Comparison of ENCODE assay signal across 8 cellular contexts in the genomic region with DNA sequence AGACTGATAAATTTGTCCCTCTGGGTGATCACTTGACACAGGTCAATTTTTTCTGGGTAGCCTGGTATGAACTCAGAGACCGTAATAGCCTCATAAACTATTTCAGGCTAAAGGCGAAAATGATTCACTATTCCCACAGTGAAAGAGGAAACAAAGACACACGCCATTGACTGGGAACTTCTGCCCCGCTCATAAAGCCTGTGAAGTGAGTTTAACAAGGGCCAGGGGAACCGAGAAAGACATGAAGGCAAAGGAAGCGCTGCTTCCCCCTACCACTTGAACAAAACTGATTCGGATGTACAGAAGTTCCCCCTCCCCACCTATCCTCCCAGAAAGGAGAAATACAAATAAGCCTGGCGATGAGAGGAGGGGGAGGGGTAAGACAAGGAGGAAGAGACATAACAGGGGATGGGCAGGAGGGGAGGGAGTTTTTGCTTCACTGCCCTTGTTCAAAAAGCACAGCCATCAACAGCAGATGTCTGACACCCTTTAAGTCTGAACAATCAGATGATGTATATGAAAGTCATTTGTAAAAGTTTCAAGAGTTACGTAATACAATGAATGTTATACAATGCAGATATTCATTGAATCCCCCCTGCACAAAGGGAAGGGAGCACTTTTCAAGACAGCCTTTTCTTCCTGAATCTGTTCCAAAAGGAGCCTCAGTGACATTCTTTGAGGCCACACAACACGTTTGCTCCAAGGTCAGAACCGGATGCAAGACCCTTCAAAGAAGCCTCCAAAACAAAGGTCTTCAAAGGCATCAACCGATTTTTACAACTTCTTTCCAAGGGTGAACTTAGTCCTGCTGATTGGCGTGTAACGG.
DNase-seq lines count a peak whose midpoint lies in the region; ATAC-seq and TF ChIP-seq lines count a peak whose summit lies in the region.

No MANE protein-coding gene starts in this region.

- H3K9ac ChIP-seq in SK-N-MC (ENCODE audit: insufficient read length): no peak overlapping the region
- no peak overlapping the region for H3K9ac ChIP-seq in parathyroid adenoma

- DNase-seq in CD1c-positive myeloid dendritic cell (ENCODE audit: extremely low spot score) (peak; percentile 95), SK-N-MC (ENCODE audit: low read depth, low spot score) (no peak), globus pallidus (ENCODE audit: low spot score) (peak; percentile 56), NCI-H446 treated with DMSO at 0.1 percent for 48 hours (lab: John Stamatoyannopoulos, UW) (no peak), inferior parietal cortex (ENCODE audit: extremely low spot score) (no peak)

- H3K4me2 ChIP-seq in parathyroid adenoma (ENCODE audit: low read length): peak overlapping the region; percentile 67

- no peaks in the 10 kb centered on the region for H3K36me3 ChIP-seq in SK-N-MC (ENCODE audit: insufficient read depth, low read length)
- H3K36me3 ChIP-seq in parathyroid adenoma (ENCODE audit: control insufficient read depth, insufficient read depth, low read length): no peaks in the 10 kb centered on the region

- H3K4me3 ChIP-seq in SK-N-MC (peak overlapping the region; percentile 54), parathyroid adenoma (ENCODE audit: low read depth, low read length) (peak overlapping the region; percentile 25)

- peak; percentile 54 for ATAC-seq in GM19025 (IDR thresholded peaks at IDR 0.05; ENCODE audit: low read depth, unreplicated experiment)
- ATAC-seq in HG03095 (IDR thresholded peaks at IDR 0.05; ENCODE audit: unreplicated experiment): peak; percentile 76

- peak overlapping the region; percentile 65 for H2AFZ ChIP-seq in parathyroid adenoma

- H3K9me3 ChIP-seq in SK-N-MC (ENCODE audit: low read depth, low read length): no peaks in the 10 kb centered on the region
- H3K9me3 ChIP-seq in parathyroid adenoma (ENCODE audit: control insufficient read depth, low read length): no peaks in the 10 kb centered on the region

- H3K4me1 ChIP-seq in parathyroid adenoma: no peaks in the 10 kb centered on the region

- H3K79me2 ChIP-seq in parathyroid adenoma: no peaks in the 10 kb centered on the region

- H3K27me3 ChIP-seq in parathyroid adenoma (ENCODE audit: control insufficient read depth, insufficient read depth, low read length): peaks cover 3% of the 10 kb centered on the region

- no peak for TF ChIP-seq CTCF in parathyroid adenoma (IDR thresholded peaks at IDR 0.05)

- no peak overlapping the region for H3K27ac ChIP-seq in SK-N-MC
- H3K27ac ChIP-seq in parathyroid adenoma: no peak overlapping the region

Comparison
In these comparisons a context has a peak if more than half of its experiments do, and no peak if none do; other contexts are left out.
1. DNase-seq: peak in CD1c-positive myeloid dendritic cell (single experiment) and globus pallidus (single experiment); none in SK-N-MC (single experiment), NCI-H446 treated with DMSO at 0.1 percent for 48 hours (single experiment) and inferior parietal cortex (single experiment).